ENCODE assay signal across 14 cellular contexts in genomic region chr20:4637081-4637797, GRCh38. TPM values are rescaled to one million over a fixed set of nuclear protein-coding genes. Genes with fewer than 3 reads are reported as not detected.
DNase-seq lines count a peak whose midpoint lies in the region; ATAC-seq, FAIRE-seq and TF ChIP-seq lines count a peak whose summit lies in the region.
"Had no signal": no experiment of that assay in that cellular context is flagged by ENCODE, and none has a peak within 500 bp of the region (broad histone marks: within the 10 kb centered on the region; RNA-seq: fewer than 3 reads in every experiment).

No MANE protein-coding gene starts in this region.

- no peak overlapping the region for H3K4me3 ChIP-seq in astrocyte (ENCODE audit: insufficient read depth, low read depth, low read length)
- H3K4me3 ChIP-seq: upper lobe of right lung had no signal

- no peaks in the 10 kb centered on the region for H3K9me3 ChIP-seq in astrocyte (ENCODE audit: insufficient read depth, low read depth, low read length)
- H3K9me3 ChIP-seq: upper lobe of right lung had no signal

- H3K27ac ChIP-seq in astrocyte (ENCODE audit: low read depth, low read length): no peak overlapping the region
- H3K27ac ChIP-seq: upper lobe of right lung had no signal

- H3K36me3 ChIP-seq in astrocyte (ENCODE audit: insufficient read depth, low read length): no peaks in the 10 kb centered on the region
- H3K36me3 ChIP-seq: upper lobe of right lung had no signal

- H3K27me3 ChIP-seq in astrocyte (ENCODE audit: insufficient read depth, low read length): peaks cover 3% of the 10 kb centered on the region
- H3K27me3 ChIP-seq: upper lobe of right lung had no signal

- no peak overlapping the region for H3K27ac Mint-ChIP-seq in activated CD8-positive, alpha-beta T cell treated with anti-CD3 and anti-CD28 coated beads for 36 hours
- H3K27ac Mint-ChIP-seq in activated CD8-positive, alpha-beta T cell treated with anti-CD3 and anti-CD28 coated beads, Interleukin-2, amount 10 ng/mL, durations not matched to agents 7 days and 5 days: no peak overlapping the region
- H3K27ac Mint-ChIP-seq in astrocyte (ENCODE audit: unreplicated experiment): no peak overlapping the region

- peaks cover 2% of the 10 kb centered on the region for H3K4me1 Mint-ChIP-seq in activated CD8-positive, alpha-beta T cell treated with anti-CD3 and anti-CD28 coated beads for 36 hours (ENCODE audit: low read depth)
- peaks cover 4% of the 10 kb centered on the region for H3K4me1 Mint-ChIP-seq in activated CD8-positive, alpha-beta T cell treated with anti-CD3 and anti-CD28 coated beads, Interleukin-2, amount 10 ng/mL, durations not matched to agents 7 days and 5 days (ENCODE audit: low read depth)
- peaks cover 2% of the 10 kb centered on the region for H3K4me1 Mint-ChIP-seq in astrocyte (ENCODE audit: low read depth, unreplicated experiment)

- no peak overlapping the region for H2AFZ ChIP-seq in astrocyte (ENCODE audit: low read depth, low read length)

- no peaks in the 10 kb centered on the region for H3K9me3 Mint-ChIP-seq in activated CD8-positive, alpha-beta T cell treated with anti-CD3 and anti-CD28 coated beads for 36 hours
- H3K9me3 Mint-ChIP-seq in activated CD8-positive, alpha-beta T cell treated with anti-CD3 and anti-CD28 coated beads, Interleukin-2, amount 10 ng/mL, durations not matched to agents 7 days and 5 days (ENCODE audit: insufficient read depth): no peaks in the 10 kb centered on the region
- H3K9me3 Mint-ChIP-seq in astrocyte (ENCODE audit: unreplicated experiment): no peaks in the 10 kb centered on the region

- TF ChIP-seq CTCF in activated CD8-positive, alpha-beta T cell treated with anti-CD3 and anti-CD28 coated beads for 36 hours (IDR thresholded peaks at IDR 0.05): no peak
- no peak for TF ChIP-seq CTCF in astrocyte (IDR thresholded peaks at IDR 0.05; ENCODE audit: insufficient read depth, low read depth, low read length)

- POLR2A ChIA-PET in activated CD8-positive, alpha-beta T cell treated with anti-CD3 and anti-CD28 coated beads for 36 hours (lab: Charles Lee): interaction anchor here (0.8 kb wide), 1 partner anchor 8 kb away, joined by 3 read pairs; no protein-coding TSS in a partner anchor
- POLR2A ChIA-PET in activated CD8-positive, alpha-beta T cell treated with anti-CD3 and anti-CD28 coated beads, Interleukin-2, amount 10 ng/mL, durations not matched to agents 7 days and 5 days (lab: Charles Lee): interaction anchor here (1.1 kb wide), 1 partner anchor 52 kb away, joined by 4 read pairs; no protein-coding TSS in a partner anchor

- H3K9ac ChIP-seq in astrocyte (ENCODE audit: low read length): no peak overlapping the region

- H3K4me2 ChIP-seq in astrocyte (ENCODE audit: low read length): no peak overlapping the region

- no peaks in the 10 kb centered on the region for H4K20me1 ChIP-seq in astrocyte (ENCODE audit: insufficient read depth, low read length)

- no peak for DNase-seq in activated CD8-positive, alpha-beta T cell treated with anti-CD3 and anti-CD28 coated beads for 36 hours
- no peak for DNase-seq in activated CD8-positive, alpha-beta T cell treated with anti-CD3 and anti-CD28 coated beads, Interleukin-2, amount 10 ng/mL, durations not matched to agents 7 days and 5 days
- DNase-seq in NCI-H2081 (lab: John Stamatoyannopoulos, UW) (peak; percentile 35 to 67), astrocyte (ENCODE audit: low read depth) (peak; percentile 44), retina (peak; percentile 24), middle frontal gyrus (ENCODE audit: extremely low spot score, low spot score) (no peak), mesenteric fat pad (ENCODE audit: low spot score) (no peak), GM19240 (ENCODE audit: insufficient read length, low spot score) (no peak)
- DNase-seq: DMS79 treated with DMSO at 0.1 percent for 48 hours; kidney glomerular epithelial cell; stimulated activated CD4-positive, alpha-beta T cell treated with anti-CD3 and anti-CD28 coated beads, Interleukin-2, amount 100 ng/mL, for 48 hours; upper lobe of right lung had no signal

- intact Hi-C loops in activated CD8-positive, alpha-beta T cell treated with anti-CD3 and anti-CD28 coated beads for 36 hours (cut with micrococcal nuclease): no loop called here

- CTCF ChIA-PET in activated CD8-positive, alpha-beta T cell treated with anti-CD3 and anti-CD28 coated beads for 36 hours (lab: Charles Lee): interaction anchor here (0.8 kb wide), 1 partner anchor 24 kb away, joined by 3 read pairs; no protein-coding TSS in a partner anchor
- CTCF ChIA-PET in activated CD8-positive, alpha-beta T cell treated with anti-CD3 and anti-CD28 coated beads, Interleukin-2, amount 10 ng/mL, durations not matched to agents 7 days and 5 days (lab: Charles Lee): interaction anchor here (0.8 to 1.5 kb wide), 2 partner anchors 24 to 30 kb away, joined by 3 to 4 read pairs; no protein-coding TSS in a partner anchor

- no peak overlapping the region for H3K4me3 Mint-ChIP-seq in activated CD8-positive, alpha-beta T cell treated with anti-CD3 and anti-CD28 coated beads for 36 hours
- H3K4me3 Mint-ChIP-seq in activated CD8-positive, alpha-beta T cell treated with anti-CD3 and anti-CD28 coated beads, Interleukin-2, amount 10 ng/mL, durations not matched to agents 7 days and 5 days: no peak overlapping the region
- no peak overlapping the region for H3K4me3 Mint-ChIP-seq in astrocyte (ENCODE audit: unreplicated experiment)

- no peaks in the 10 kb centered on the region for H3K79me2 ChIP-seq in astrocyte (ENCODE audit: insufficient read depth, low read length)

- no peak for FAIRE-seq in astrocyte (lab: Jason Lieb, UNC)
- FAIRE-seq: endometrium, GM12892 had no signal

- no peaks in the 10 kb centered on the region for H3K36me3 Mint-ChIP-seq in activated CD8-positive, alpha-beta T cell treated with anti-CD3 and anti-CD28 coated beads for 36 hours (ENCODE audit: low read depth)
- no peaks in the 10 kb centered on the region for H3K36me3 Mint-ChIP-seq in activated CD8-positive, alpha-beta T cell treated with anti-CD3 and anti-CD28 coated beads, Interleukin-2, amount 10 ng/mL, durations not matched to agents 7 days and 5 days (ENCODE audit: low read depth)
- no peaks in the 10 kb centered on the region for H3K36me3 Mint-ChIP-seq in astrocyte (ENCODE audit: low read depth, unreplicated experiment)

- H3K4me1 ChIP-seq in astrocyte (ENCODE audit: insufficient read depth, low read length): peaks cover 8% of the 10 kb centered on the region

- H3K27me3 Mint-ChIP-seq in activated CD8-positive, alpha-beta T cell treated with anti-CD3 and anti-CD28 coated beads for 36 hours: peaks cover 4% of the 10 kb centered on the region
- peaks cover 20% of the 10 kb centered on the region for H3K27me3 Mint-ChIP-seq in activated CD8-positive, alpha-beta T cell treated with anti-CD3 and anti-CD28 coated beads, Interleukin-2, amount 10 ng/mL, durations not matched to agents 7 days and 5 days (ENCODE audit: low read depth)
- peaks cover 12% of the 10 kb centered on the region for H3K27me3 Mint-ChIP-seq in astrocyte (ENCODE audit: low read depth, unreplicated experiment)

- ATAC-seq in activated CD8-positive, alpha-beta T cell treated with anti-CD3 and anti-CD28 coated beads for 36 hours: peak; percentile 34
- no peak for ATAC-seq in activated CD8-positive, alpha-beta T cell treated with anti-CD3 and anti-CD28 coated beads, Interleukin-2, amount 10 ng/mL, durations not matched to agents 7 days and 5 days
- ATAC-seq: upper lobe of right lung had no signal

RNA-seq across cellular contexts. Expression of gene PRNP, which starts 49.0 kb away (rescaled TPM):
- total RNA-seq in activated CD8-positive, alpha-beta T cell treated with anti-CD3 and anti-CD28 coated beads for 36 hours: 10 to 100 TPM; 32.6 to 33.3 TPM
- total RNA-seq in activated CD8-positive, alpha-beta T cell treated with anti-CD3 and anti-CD28 coated beads, Interleukin-2, amount 10 ng/mL, durations not matched to agents 7 days and 5 days: 10 to 100 TPM; 41.8 to 42.6 TPM
- total RNA-seq in astrocyte: 108 and 117 TPM in 2 replicates
- 79.0 TPM for total RNA-seq in mesenteric fat pad

Comparison
In these comparisons a context has a peak if more than half of its experiments do, and no peak if none do; other contexts are left out.
1. DNase-seq: peak in NCI-H2081 (2 of 2), astrocyte (single experiment) and retina (single experiment); none in activated CD8-positive, alpha-beta T cell treated with anti-CD3 and anti-CD28 coated beads for 36 hours (single experiment), activated CD8-positive, alpha-beta T cell treated with anti-CD3 and anti-CD28 coated beads, Interleukin-2, amount 10 ng/mL, durations not matched to agents 7 days and 5 days (single experiment), middle frontal gyrus (single experiment), mesenteric fat pad (single experiment) and GM19240 (single experiment).